Comparison of ENCODE assay signal across 15 cellular contexts in genomic region chr5:68047035-68047434, GRCh38.
A peak's percentile ranks its signal among the peaks of the same experiment; 100 is the strongest.
DNase-seq lines count a peak whose midpoint lies in the region; ATAC-seq and TF ChIP-seq lines count a peak whose summit lies in the region.
"Had no signal": no experiment of that assay in that cellular context is flagged by ENCODE, and none has a peak within 500 bp of the region (broad histone marks: within the 10 kb centered on the region; RNA-seq: fewer than 3 reads in every experiment).

No MANE protein-coding gene starts in this region.

- POLR2A ChIA-PET in BJ (lab: Charles Lee) = no interaction called here

- no peak overlapping the region for H2AFZ ChIP-seq in GM23338

- no peaks in the 10 kb centered on the region for H3K36me3 ChIP-seq in BJ (ENCODE audit: control insufficient read depth, insufficient read depth, low read length)
- H3K36me3 ChIP-seq in GM23338 (ENCODE audit: insufficient read depth) = no peaks in the 10 kb centered on the region
- H3K36me3 ChIP-seq: cardiac muscle cell, prostate gland had no signal

- H3K27ac ChIP-seq in GM23338 (ENCODE audit: low read depth) = no peak overlapping the region
- H3K27ac ChIP-seq: cardiac muscle cell, prostate gland, testis had no signal

- no peak overlapping the region for H3K4me3 Mint-ChIP-seq in GM23338

- no peaks in the 10 kb centered on the region for H4K20me1 ChIP-seq in GM23338 (replicated peaks; ENCODE audit: insufficient read depth)

- H3K79me2 ChIP-seq in GM23338 (replicated peaks; ENCODE audit: insufficient read depth) = no peaks in the 10 kb centered on the region

- peak; percentile 63 for DNase-seq in BJ (ENCODE audit: low read depth)
- peak; percentile 82 for DNase-seq in RPMI7951 (ENCODE audit: low read depth)
- peak; percentile 27 for DNase-seq in epithelial cell of esophagus (ENCODE audit: low read depth)
- peak; percentile 68 for DNase-seq in non-pigmented ciliary epithelial cell (ENCODE audit: low read depth)
- DNase-seq in NCI-H1105 (lab: John Stamatoyannopoulos, UW) = no peak
- no peak for DNase-seq in GM23338 (ENCODE audit: low spot score)
- DNase-seq in stimulated activated CD4-positive, alpha-beta T cell treated with anti-CD3 and anti-CD28 coated beads, Interleukin-12 subunit alpha, Interleukin-12 subunit beta, amount 100 ng/mL, for 4 hours = no peak
- DNase-seq: activated gamma-delta T cell, H7, left colon, NCI-H69, testis had no signal

- H3K27me3 Mint-ChIP-seq in GM23338 (ENCODE audit: insufficient read depth, low read depth, poor library complexity) = peaks cover 2% of the 10 kb centered on the region

- peaks cover 4% of the 10 kb centered on the region for H3K4me1 ChIP-seq in GM23338 (ENCODE audit: insufficient read depth)
- H3K4me1 ChIP-seq: prostate gland, testis had no signal

- H3K9me2 ChIP-seq in GM23338 (ENCODE audit: insufficient read depth) = 0 out of 2 replicates have a peak, but pooled peaks cover 21% of the 10 kb centered on the region

- ATAC-seq in GM23338 = no peak
- ATAC-seq in GM21381 (IDR thresholded peaks at IDR 0.05; ENCODE audit: unreplicated experiment) = no peak
- ATAC-seq: left colon had no signal

- no peak overlapping the region for H3K27ac Mint-ChIP-seq in GM23338

- peaks cover 52% of the 10 kb centered on the region for H3K9me3 Mint-ChIP-seq in GM23338

- H3K4me1 Mint-ChIP-seq in GM23338 = peaks cover 2% of the 10 kb centered on the region; the same call in 2 of the 3 replicates

- CTCF ChIA-PET in BJ (lab: Yijun Ruan, JAX) = no interaction called here

- H3F3A ChIP-seq in GM23338 (replicated peaks; ENCODE audit: low read depth) = no peaks in the 10 kb centered on the region

- H3K4me3 ChIP-seq in BJ (ENCODE audit: low read depth, low read length) (no peak overlapping the region), epithelial cell of esophagus (ENCODE audit: low read length) (no peak overlapping the region), GM23338 (no peak overlapping the region)
- H3K4me3 ChIP-seq: cardiac muscle cell, prostate gland, testis had no signal

- H3K4me2 ChIP-seq in GM23338 = no peak overlapping the region

- no peaks in the 10 kb centered on the region for H3K27me3 ChIP-seq in BJ (ENCODE audit: control insufficient read depth, insufficient read depth, low read length)
- no peaks in the 10 kb centered on the region for H3K27me3 ChIP-seq in GM23338 (ENCODE audit: insufficient read depth)
- H3K27me3 ChIP-seq: cardiac muscle cell, testis had no signal

- TF ChIP-seq CTCF in BJ (IDR thresholded peaks at IDR 0.05; ENCODE audit: insufficient read depth, low read depth, low read length) = no peak
- no peak for TF ChIP-seq CTCF in epithelial cell of esophagus (IDR thresholded peaks at IDR 0.05; ENCODE audit: insufficient read depth, low read depth, low read length, missing control alignments)
- no peak for TF ChIP-seq CTCF in GM23338 (conservative IDR thresholded peaks at IDR 0.05; ENCODE audit: low read depth in 2 of 2)

- H3K36me3 Mint-ChIP-seq in GM23338 (ENCODE audit: low read depth) = peaks cover 43% of the 10 kb centered on the region

TF ChIP-seq in GM23338, 12 proteins besides CTCF, POLR2A, EP300 and RAD21:
- TF ChIP-seq REST (IDR thresholded peaks at IDR 0.05; ENCODE audit: unreplicated experiment) = no peak

Comparison
In these comparisons a context has a peak if more than half of its experiments do, and no peak if none do; other contexts are left out.
1. DNase-seq: peak in BJ (single experiment), RPMI7951 (single experiment), epithelial cell of esophagus (single experiment) and non-pigmented ciliary epithelial cell (single experiment); none in NCI-H1105 (single experiment), GM23338 (single experiment) and stimulated activated CD4-positive, alpha-beta T cell treated with anti-CD3 and anti-CD28 coated beads, Interleukin-12 subunit alpha, Interleukin-12 subunit beta, amount 100 ng/mL, for 4 hours (single experiment).